Comparison of ENCODE assay signal across 1 cellular context in the genomic region with DNA sequence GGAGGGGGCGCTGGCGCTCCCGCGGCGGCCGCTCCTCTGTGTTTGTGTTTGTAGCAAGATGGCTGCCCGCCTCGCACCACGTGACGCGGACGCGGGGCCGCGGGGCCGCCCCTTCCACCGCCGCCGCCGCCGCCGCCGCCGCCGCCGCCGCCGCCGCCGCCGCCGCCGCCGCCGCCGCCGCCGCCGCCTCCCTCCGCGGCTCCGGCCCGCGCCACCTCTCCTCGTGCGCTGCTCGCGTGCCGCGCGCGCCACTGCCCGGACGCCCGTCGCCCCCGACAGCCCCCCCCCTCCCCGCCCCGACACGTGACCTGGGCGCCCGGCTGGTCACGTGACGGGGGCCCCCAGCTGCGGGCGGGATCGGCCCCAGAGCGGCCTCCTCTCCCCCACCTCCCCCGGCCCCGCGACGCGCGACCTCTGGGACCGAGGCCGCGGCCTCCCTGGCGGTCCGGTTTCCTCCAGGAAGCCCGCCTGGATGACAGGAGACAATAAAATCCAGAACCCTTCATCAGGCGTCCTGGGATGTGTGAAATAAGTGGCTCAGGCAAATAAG.
A peak's percentile ranks its signal among the peaks of the same experiment; 100 is the strongest.
TF ChIP-seq lines count a peak whose summit lies in the region.

A gene with protein sequence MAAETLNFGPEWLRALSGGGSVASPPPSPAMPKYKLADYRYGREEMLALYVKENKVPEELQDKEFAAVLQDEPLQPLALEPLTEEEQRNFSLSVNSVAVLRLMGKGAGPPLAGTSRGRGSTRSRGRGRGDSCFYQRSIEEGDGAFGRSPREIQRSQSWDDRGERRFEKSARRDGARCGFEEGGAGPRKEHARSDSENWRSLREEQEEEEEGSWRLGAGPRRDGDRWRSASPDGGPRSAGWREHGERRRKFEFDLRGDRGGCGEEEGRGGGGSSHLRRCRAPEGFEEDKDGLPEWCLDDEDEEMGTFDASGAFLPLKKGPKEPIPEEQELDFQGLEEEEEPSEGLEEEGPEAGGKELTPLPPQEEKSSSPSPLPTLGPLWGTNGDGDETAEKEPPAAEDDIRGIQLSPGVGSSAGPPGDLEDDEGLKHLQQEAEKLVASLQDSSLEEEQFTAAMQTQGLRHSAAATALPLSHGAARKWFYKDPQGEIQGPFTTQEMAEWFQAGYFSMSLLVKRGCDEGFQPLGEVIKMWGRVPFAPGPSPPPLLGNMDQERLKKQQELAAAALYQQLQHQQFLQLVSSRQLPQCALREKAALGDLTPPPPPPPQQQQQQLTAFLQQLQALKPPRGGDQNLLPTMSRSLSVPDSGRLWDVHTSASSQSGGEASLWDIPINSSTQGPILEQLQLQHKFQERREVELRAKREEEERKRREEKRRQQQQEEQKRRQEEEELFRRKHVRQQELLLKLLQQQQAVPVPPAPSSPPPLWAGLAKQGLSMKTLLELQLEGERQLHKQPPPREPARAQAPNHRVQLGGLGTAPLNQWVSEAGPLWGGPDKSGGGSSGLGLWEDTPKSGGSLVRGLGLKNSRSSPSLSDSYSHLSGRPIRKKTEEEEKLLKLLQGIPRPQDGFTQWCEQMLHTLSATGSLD (N-terminal part only) (minus strand): TSS at position 55 of the 550 bp plus-strand sequence. CDS start 6,012 bp downstream, outside the sequence.

TF ChIP-seq in HepG2, 621 proteins besides CTCF, POLR2A, EP300 and RAD21 (continued from another document):
- TF ChIP-seq, protein P1, sequence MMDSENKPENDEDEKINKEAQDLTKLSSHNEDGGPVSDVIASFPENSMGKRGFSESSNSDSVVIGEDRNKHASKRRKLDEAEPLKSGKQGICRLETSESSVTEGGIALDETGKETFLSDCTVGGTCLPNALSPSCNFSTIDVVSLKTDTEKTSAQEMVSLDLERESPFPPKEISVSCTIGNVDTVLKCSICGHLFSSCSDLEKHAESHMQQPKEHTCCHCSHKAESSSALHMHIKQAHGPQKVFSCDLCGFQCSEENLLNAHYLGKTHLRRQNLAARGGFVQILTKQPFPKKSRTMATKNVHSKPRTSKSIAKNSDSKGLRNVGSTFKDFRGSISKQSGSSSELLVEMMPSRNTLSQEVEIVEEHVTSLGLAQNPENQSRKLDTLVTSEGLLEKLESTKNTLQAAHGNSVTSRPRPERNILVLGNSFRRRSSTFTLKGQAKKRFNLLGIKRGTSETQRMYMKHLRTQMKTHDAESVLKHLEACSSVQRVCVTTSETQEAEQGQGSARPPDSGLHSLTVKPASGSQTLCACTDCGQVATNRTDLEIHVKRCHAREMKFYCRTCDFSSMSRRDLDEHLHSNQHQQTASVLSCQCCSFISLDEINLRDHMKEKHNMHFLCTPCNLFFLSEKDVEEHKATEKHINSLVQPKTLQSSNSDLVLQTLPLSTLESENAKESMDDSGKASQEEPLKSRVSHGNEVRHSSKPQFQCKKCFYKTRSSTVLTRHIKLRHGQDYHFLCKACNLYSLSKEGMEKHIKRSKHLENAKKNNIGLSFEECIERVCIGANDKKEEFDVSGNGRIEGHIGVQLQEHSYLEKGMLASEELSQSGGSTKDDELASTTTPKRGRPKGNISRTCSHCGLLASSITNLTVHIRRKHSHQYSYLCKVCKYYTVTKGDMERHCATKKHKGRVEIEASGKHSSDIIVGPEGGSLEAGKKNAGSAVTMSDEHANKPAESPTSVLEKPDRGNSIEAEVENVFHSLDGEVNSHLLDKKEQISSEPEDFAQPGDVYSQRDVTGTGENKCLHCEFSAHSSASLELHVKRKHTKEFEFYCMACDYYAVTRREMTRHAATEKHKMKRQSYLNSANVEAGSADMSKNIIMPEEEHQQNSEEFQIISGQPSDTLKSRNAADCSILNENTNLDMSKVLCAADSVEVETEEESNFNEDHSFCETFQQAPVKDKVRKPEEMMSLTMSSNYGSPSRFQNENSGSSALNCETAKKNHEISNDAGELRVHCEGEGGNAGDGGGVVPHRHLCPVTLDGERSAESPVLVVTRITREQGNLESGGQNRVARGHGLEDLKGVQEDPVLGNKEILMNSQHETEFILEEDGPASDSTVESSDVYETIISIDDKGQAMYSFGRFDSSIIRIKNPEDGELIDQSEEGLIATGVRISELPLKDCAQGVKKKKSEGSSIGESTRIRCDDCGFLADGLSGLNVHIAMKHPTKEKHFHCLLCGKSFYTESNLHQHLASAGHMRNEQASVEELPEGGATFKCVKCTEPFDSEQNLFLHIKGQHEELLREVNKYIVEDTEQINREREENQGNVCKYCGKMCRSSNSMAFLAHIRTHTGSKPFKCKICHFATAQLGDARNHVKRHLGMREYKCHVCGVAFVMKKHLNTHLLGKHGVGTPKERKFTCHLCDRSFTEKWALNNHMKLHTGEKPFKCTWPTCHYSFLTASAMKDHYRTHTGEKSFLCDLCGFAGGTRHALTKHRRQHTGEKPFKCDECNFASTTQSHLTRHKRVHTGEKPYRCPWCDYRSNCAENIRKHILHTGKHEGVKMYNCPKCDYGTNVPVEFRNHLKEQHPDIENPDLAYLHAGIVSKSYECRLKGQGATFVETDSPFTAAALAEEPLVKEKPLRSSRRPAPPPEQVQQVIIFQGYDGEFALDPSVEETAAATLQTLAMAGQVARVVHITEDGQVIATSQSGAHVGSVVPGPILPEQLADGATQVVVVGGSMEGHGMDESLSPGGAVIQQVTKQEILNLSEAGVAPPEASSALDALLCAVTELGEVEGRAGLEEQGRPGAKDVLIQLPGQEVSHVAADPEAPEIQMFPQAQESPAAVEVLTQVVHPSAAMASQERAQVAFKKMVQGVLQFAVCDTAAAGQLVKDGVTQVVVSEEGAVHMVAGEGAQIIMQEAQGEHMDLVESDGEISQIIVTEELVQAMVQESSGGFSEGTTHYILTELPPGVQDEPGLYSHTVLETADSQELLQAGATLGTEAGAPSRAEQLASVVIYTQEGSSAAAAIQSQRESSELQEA (CRISPR knock-in tag; IDR thresholded peaks at IDR 0.05; ENCODE audit: not compliant biosample characterization): no peak
- TF ChIP-seq, protein P2, sequence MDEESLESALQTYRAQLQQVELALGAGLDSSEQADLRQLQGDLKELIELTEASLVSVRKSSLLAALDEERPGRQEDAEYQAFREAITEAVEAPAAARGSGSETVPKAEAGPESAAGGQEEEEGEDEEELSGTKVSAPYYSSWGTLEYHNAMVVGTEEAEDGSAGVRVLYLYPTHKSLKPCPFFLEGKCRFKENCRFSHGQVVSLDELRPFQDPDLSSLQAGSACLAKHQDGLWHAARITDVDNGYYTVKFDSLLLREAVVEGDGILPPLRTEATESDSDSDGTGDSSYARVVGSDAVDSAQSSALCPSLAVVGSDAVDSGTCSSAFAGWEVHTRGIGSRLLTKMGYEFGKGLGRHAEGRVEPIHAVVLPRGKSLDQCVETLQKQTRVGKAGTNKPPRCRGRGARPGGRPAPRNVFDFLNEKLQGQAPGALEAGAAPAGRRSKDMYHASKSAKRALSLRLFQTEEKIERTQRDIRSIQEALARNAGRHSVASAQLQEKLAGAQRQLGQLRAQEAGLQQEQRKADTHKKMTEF (CRISPR knock-in tag; IDR thresholded peaks at IDR 0.05): peak; percentile 30; the same call in 1 of the 2 replicates
- TF ChIP-seq TBX3 (IDR thresholded peaks at IDR 0.05; ENCODE audit: borderline replicate concordance) (no peak), KDM6A (CRISPR knock-in tag; IDR thresholded peaks at IDR 0.05; ENCODE audit: low read depth) (peak; percentile 24; the same call in 1 of the 2 replicates), ZBTB7A (CRISPR knock-in tag; IDR thresholded peaks at IDR 0.05) (no peak), HOXA3 (CRISPR knock-in tag; IDR thresholded peaks at IDR 0.05) (peak; percentile 54; the same call in 1 of the 2 replicates), BHLHE40 (IDR thresholded peaks at IDR 0.05; ENCODE audit: low read length) (peak; percentile 86), ZNF335 (CRISPR knock-in tag; IDR thresholded peaks at IDR 0.05) (no peak), CENPT (CRISPR knock-in tag; IDR thresholded peaks at IDR 0.05; ENCODE audit: low read depth) (no peak), ZNF589 (CRISPR knock-in tag; conservative IDR thresholded peaks at IDR 0.05) (no peak)
- TF ChIP-seq, protein P3, sequence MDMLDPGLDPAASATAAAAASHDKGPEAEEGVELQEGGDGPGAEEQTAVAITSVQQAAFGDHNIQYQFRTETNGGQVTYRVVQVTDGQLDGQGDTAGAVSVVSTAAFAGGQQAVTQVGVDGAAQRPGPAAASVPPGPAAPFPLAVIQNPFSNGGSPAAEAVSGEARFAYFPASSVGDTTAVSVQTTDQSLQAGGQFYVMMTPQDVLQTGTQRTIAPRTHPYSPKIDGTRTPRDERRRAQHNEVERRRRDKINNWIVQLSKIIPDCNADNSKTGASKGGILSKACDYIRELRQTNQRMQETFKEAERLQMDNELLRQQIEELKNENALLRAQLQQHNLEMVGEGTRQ (IDR thresholded peaks at IDR 0.05; ENCODE audit: low read depth, low read length): peak; percentile 64; the same call in 1 of the 2 replicates
- TF ChIP-seq, protein P3 (CRISPR knock-in tag; IDR thresholded peaks at IDR 0.05; ENCODE audit: borderline replicate concordance): peak; percentile 63; the same call in 1 of the 2 replicates
- TF ChIP-seq, protein P4, sequence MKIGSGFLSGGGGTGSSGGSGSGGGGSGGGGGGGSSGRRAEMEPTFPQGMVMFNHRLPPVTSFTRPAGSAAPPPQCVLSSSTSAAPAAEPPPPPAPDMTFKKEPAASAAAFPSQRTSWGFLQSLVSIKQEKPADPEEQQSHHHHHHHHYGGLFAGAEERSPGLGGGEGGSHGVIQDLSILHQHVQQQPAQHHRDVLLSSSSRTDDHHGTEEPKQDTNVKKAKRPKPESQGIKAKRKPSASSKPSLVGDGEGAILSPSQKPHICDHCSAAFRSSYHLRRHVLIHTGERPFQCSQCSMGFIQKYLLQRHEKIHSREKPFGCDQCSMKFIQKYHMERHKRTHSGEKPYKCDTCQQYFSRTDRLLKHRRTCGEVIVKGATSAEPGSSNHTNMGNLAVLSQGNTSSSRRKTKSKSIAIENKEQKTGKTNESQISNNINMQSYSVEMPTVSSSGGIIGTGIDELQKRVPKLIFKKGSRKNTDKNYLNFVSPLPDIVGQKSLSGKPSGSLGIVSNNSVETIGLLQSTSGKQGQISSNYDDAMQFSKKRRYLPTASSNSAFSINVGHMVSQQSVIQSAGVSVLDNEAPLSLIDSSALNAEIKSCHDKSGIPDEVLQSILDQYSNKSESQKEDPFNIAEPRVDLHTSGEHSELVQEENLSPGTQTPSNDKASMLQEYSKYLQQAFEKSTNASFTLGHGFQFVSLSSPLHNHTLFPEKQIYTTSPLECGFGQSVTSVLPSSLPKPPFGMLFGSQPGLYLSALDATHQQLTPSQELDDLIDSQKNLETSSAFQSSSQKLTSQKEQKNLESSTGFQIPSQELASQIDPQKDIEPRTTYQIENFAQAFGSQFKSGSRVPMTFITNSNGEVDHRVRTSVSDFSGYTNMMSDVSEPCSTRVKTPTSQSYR (CRISPR knock-in tag; IDR thresholded peaks at IDR 0.05; ENCODE audit: borderline replicate concordance): peak; percentile 51
